ENCODE assay signal across 11 cellular contexts in the genomic region with DNA sequence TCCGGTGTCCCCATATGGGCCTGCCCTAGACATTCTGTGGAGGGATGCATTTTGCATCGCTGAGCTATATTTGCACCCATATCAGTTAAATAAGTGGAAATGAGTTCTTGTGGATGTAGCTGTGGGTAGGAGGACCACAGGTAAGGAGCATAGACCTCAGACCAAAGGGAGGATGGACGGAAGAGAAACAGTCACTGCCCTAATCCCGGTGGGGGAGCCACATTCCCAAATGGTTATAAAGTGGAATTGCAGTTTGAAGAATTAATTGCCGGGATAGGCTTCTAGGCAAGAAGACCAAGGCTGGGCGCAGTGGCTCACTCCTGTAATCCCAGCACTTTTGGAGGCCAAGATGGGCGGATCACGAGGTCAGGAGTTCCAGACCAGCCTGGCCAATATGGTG. TPM values are rescaled to one million over a fixed set of nuclear protein-coding genes. Genes with fewer than 3 reads are reported as not detected.
DNase-seq lines count a peak whose midpoint lies in the region; ATAC-seq, FAIRE-seq and TF ChIP-seq lines count a peak whose summit lies in the region.
"Had no signal": no experiment of that assay in that cellular context is flagged by ENCODE, and none has a peak within 500 bp of the region (broad histone marks: within the 10 kb centered on the region; RNA-seq: fewer than 3 reads in every experiment).

No MANE protein-coding gene starts in this region.

- peaks cover 19% of the 10 kb centered on the region for H3K79me2 ChIP-seq in KMS-11 (ENCODE audit: insufficient read depth, low read depth)
- H3K79me2 ChIP-seq in K562 (ENCODE audit: control insufficient read depth, insufficient read depth, low read length): peaks cover 28% of the 10 kb centered on the region

- peaks cover 21% of the 10 kb centered on the region for H3K4me1 Mint-ChIP-seq in nephron

- CTCF ChIA-PET in K562 (lab: Yijun Ruan, JAX; ENCODE audit: low intra/inter-chr PET ratio) (no interaction called here), A673 (lab: Charles Lee) (interaction anchor here (0.5 kb wide), 1 partner anchor 50 kb away, joined by 3 read pairs; no protein-coding TSS in a partner anchor)

- DNase-seq in K562 (ENCODE audit: extremely low read depth in 1 of 4, low spot score in 3 of 4) (no peak), NK-92 (lab: John Stamatoyannopoulos, UW; ENCODE audit: unreplicated experiment) (no peak), NCI-H748 treated with DMSO at 0.1 percent for 48 hours (lab: John Stamatoyannopoulos, UW) (no peak), A673 (ENCODE audit: low spot score) (no peak)
- DNase-seq in stimulated activated CD4-positive, alpha-beta T cell treated with anti-CD3 and anti-CD28 coated beads, Interleukin-15, amount 100 ng/mL, for 24 hours: no peak
- DNase-seq: NCI-H526; stimulated activated CD4-positive, alpha-beta T cell treated with anti-CD3 and anti-CD28 coated beads, Interleukin-2, amount 100 ng/mL, for 48 hours had no signal

- H3K4me3 Mint-ChIP-seq in nephron: peak overlapping the region; percentile 86 to 92 (median 88)

- FAIRE-seq in K562 (lab: Jason Lieb, UNC): no peak

- no peak for ATAC-seq in K562

- H3K27ac Mint-ChIP-seq in nephron: peak overlapping the region in 1 of 3 experiments; percentile 22

- no peak overlapping the region for H3K27ac ChIP-seq in BLaER1 treated with 17β-estradiol and CSF1 and Interleukin-3, amounts not matched to agents 10 nM and 100 nM
- H3K27ac ChIP-seq in KMS-11 (no peak overlapping the region), K562 (ENCODE audit: extremely low read depth, low read depth, low read length) (no peak overlapping the region), A673 (ENCODE audit: low read depth, low read length, poor library complexity, severe bottlenecking) (no peak overlapping the region)

- peak overlapping the region in 7 of 10 experiments; percentile 82 to 93 (median 88); a peak in 11 of 20 replicates for H3K4me3 ChIP-seq in BLaER1 treated with 17β-estradiol and CSF1 and Interleukin-3, amounts not matched to agents 10 nM and 100 nM
- H3K4me3 ChIP-seq in KMS-11 (IDR thresholded peaks at IDR 0.05; ENCODE audit: insufficient read depth, low read depth, low read length) (no peak overlapping the region), K562 (no peak overlapping the region), A673 (ENCODE audit: low read depth, low read length, poor library complexity, severe bottlenecking) (no peak overlapping the region)

- TF ChIP-seq EP300 in K562 (IDR thresholded peaks at IDR 0.05; ENCODE audit: low read length): no peak

- H3K27me3 Mint-ChIP-seq in nephron (ENCODE audit: low read depth): no peaks in the 10 kb centered on the region

- H3K4me2 ChIP-seq in BLaER1 treated with 17β-estradiol and CSF1 and Interleukin-3, amounts not matched to agents 10 nM and 100 nM: peak overlapping the region; percentile 93 to 99 (median 97)
- H3K4me2 ChIP-seq in KMS-11 (peak overlapping the region; percentile 85; the same call in 1 of the 2 replicates), K562 (ENCODE audit: insufficient read depth, low read length) (peak overlapping the region; percentile 83; the same call in 1 of the 2 replicates)

- H3K36me3 ChIP-seq in BLaER1 treated with 17β-estradiol and CSF1 and Interleukin-3, amounts not matched to agents 10 nM and 100 nM: peaks cover 11 to 41% (median 31%) of the 10 kb centered on the region in 11 experiments
- H3K36me3 ChIP-seq in KMS-11 (ENCODE audit: insufficient read depth) (no peaks in the 10 kb centered on the region), K562 (ENCODE audit: control insufficient read depth, insufficient read depth, low read length) (peaks cover 25% of the 10 kb centered on the region; the same call in 2 of the 3 replicates), A673 (ENCODE audit: insufficient read depth, low read length, poor library complexity, severe bottlenecking) (no peaks in the 10 kb centered on the region)

- H3K4me1 ChIP-seq in BLaER1 treated with 17β-estradiol and CSF1 and Interleukin-3, amounts not matched to agents 10 nM and 100 nM: peaks cover 27 to 50% (median 35%) of the 10 kb centered on the region in 10 experiments
- H3K4me1 ChIP-seq in KMS-11 (ENCODE audit: low read depth, poor library complexity, severe bottlenecking): peaks cover 8% of the 10 kb centered on the region
- peaks cover 9 to 29% of the 10 kb centered on the region in 2 experiments; a peak in 4 of 5 replicates for H3K4me1 ChIP-seq in K562 (replicated peaks in 1 of 2; ENCODE audit: control insufficient read depth in 2 of 2, insufficient read depth in 2 of 2, low read length in 2 of 2)
- H3K4me1 ChIP-seq in A673 (ENCODE audit: insufficient read depth, low read length, poor library complexity, severe bottlenecking): peaks cover 8% of the 10 kb centered on the region

- TF ChIP-seq CTCF in KMS-11 (conservative IDR thresholded peaks at IDR 0.05; ENCODE audit: low read depth, low read length): no peak
- TF ChIP-seq CTCF in K562 (IDR thresholded peaks at IDR 0.05 in 2 of 3, conservative IDR thresholded peaks at IDR 0.05 in 1 of 3; ENCODE audit: insufficient read depth in 2 of 3, low read depth in 1 of 3, low read length in 3 of 3): no peak
- no peak for TF ChIP-seq CTCF in nephron (IDR thresholded peaks at IDR 0.05; ENCODE audit: unreplicated experiment in 3 of 3)
- no peak for TF ChIP-seq CTCF in A673 (conservative IDR thresholded peaks at IDR 0.05; ENCODE audit: low read depth, low read length)

- intact Hi-C loops in K562 (cut with micrococcal nuclease): loop anchor here (5.0 to 10.0 kb wide), 2 partner anchors 56 to 118 kb away; a partner anchor contains a TSS
- intact Hi-C loops in A673 (cut with micrococcal nuclease; ENCODE audit: unreplicated experiment): no loop called here

- no peak for TF ChIP-seq RAD21 in K562 (CRISPR knock-in tag; conservative IDR thresholded peaks at IDR 0.05 in 1 of 2, IDR thresholded peaks at IDR 0.05 in 1 of 2)

- H3K9ac ChIP-seq in BLaER1 treated with 17β-estradiol and CSF1 and Interleukin-3, amounts not matched to agents 10 nM and 100 nM: peak overlapping the region in 7 of 11 experiments; percentile 83 to 89 (median 85); a peak in 9 of 22 replicates
- no peak overlapping the region for H3K9ac ChIP-seq in KMS-11
- H3K9ac ChIP-seq in K562 (ENCODE audit: insufficient read depth in 1 of 2, low read depth in 2 of 2, low read length in 2 of 2): peak overlapping the region in 1 of 2 experiments; percentile 91; a peak in 1 of 4 replicates

- no peaks in the 10 kb centered on the region for H3K9me3 ChIP-seq in BLaER1 treated with 17β-estradiol and CSF1 and Interleukin-3, amounts not matched to agents 10 nM and 100 nM (replicated peaks in 1 of 11)
- H3K9me3 ChIP-seq in K562 (replicated peaks; ENCODE audit: control insufficient read depth, insufficient read depth, low read depth, low read length) (no peaks in the 10 kb centered on the region), A673 (ENCODE audit: low read depth, low read length, poor library complexity, severe bottlenecking) (no peaks in the 10 kb centered on the region)

- H2AFZ ChIP-seq in KMS-11 (ENCODE audit: low read depth) (no peak overlapping the region), K562 (ENCODE audit: low read depth, low read length) (no peak overlapping the region)

- POLR2A ChIA-PET in K562 (lab: Yijun Ruan, JAX): no interaction called here
- POLR2A ChIA-PET in A673 (lab: Charles Lee; ENCODE audit: low non-redundant PET): interaction anchor here (0.5 kb wide), 1 partner anchor 223 kb away, joined by 4 read pairs; no protein-coding TSS in a partner anchor

- in situ Hi-C loops in K562 (cut with MboI): no loop called here

- H3K9me1 ChIP-seq in K562 (ENCODE audit: control insufficient read depth, insufficient read depth, low read length): peaks cover 3% of the 10 kb centered on the region

- no peak for TF ChIP-seq POLR2A in K562 (conservative IDR thresholded peaks at IDR 0.05)

- peaks cover 0 to 13% (median 10%) of the 10 kb centered on the region in 11 experiments; a peak in 15 of 22 replicates for H3K27me3 ChIP-seq in BLaER1 treated with 17β-estradiol and CSF1 and Interleukin-3, amounts not matched to agents 10 nM and 100 nM
- H3K27me3 ChIP-seq in KMS-11 (ENCODE audit: insufficient read depth, low read depth) (no peaks in the 10 kb centered on the region), K562 (ENCODE audit: control insufficient read depth in 2 of 2, insufficient read depth in 2 of 2, low read length in 2 of 2) (no peaks in the 10 kb centered on the region), A673 (replicated peaks; ENCODE audit: insufficient read depth, low read depth, low read length, poor library complexity) (no peaks in the 10 kb centered on the region)

- BruUV-seq in K562 (replicated peaks; lab: Mats Ljungman, UMichigan) (no TSS peak), A673 (replicated peaks; lab: Mats Ljungman, UMichigan) (no TSS peak)

- peaks cover 8% of the 10 kb centered on the region for H3K36me3 Mint-ChIP-seq in nephron (ENCODE audit: low read depth)

- peaks cover 11 to 62% (median 43%) of the 10 kb centered on the region in 11 experiments; a peak in 21 of 22 replicates for H4K20me1 ChIP-seq in BLaER1 treated with 17β-estradiol and CSF1 and Interleukin-3, amounts not matched to agents 10 nM and 100 nM
- H4K20me1 ChIP-seq in KMS-11 (ENCODE audit: insufficient read depth) (no peaks in the 10 kb centered on the region), K562 (replicated peaks; ENCODE audit: control insufficient read depth, insufficient read depth, low read length) (peaks cover 4% of the 10 kb centered on the region; the same call in 1 of the 2 replicates)

- H3K9me3 Mint-ChIP-seq in nephron: no peaks in the 10 kb centered on the region

- WGBS in K562 (ENCODE audit: insufficient coverage, low coverage, missing lambda C conversion rate): 79% methylated on average over 8 of the region's 8 CpGs

RNA-seq across cellular contexts. Expression of a gene that starts 1.8 kb away (rescaled TPM):
- total RNA-seq in K562 (2011; cell fraction: chromatin; rRNA removed; ENCODE audit: low replicate concordance): 6.0 and 23.0 TPM in 2 replicates
- 33.8 and 36.0 TPM in 2 replicates for total RNA-seq in K562 (2011; cell fraction: nucleolus; rRNA removed)
- 21.1 and 21.8 TPM in 2 replicates for total RNA-seq in K562 (2011; cell fraction: nucleoplasm; rRNA removed)
- total RNA-seq in K562 (2014; rRNA removed) (48.4 and 62.7 TPM in 2 replicates), K562 (2014; rRNA removed; fragmentation: Illumina TruSeq; extraction: Trizol) (14.8 and 15.3 TPM in 2 replicates), K562 (2015; rRNA removed; fragmentation: Illumina TruSeq; extraction: Trizol) (23.5 and 24.7 TPM in 2 replicates), K562 (2021) (32.3 and 37.3 TPM in 2 replicates), A673 (2021) (8.9 and 11.0 TPM in 2 replicates)
- polyA plus RNA-seq in K562 (2011; rRNA removed) (18.8 and 19.4 TPM in 2 replicates), K562 (2014; fragmentation: Illumina TruSeq; extraction: Trizol) (13.7 and 24.9 TPM in 2 replicates), K562 (2014; fragmentation: Nextera tagmentation; extraction: Ambion mirVana) (1 to 10 TPM in 1 of 2 experiments, under 1 TPM in 1; 0.42 to 1.1 TPM), K562 (2014; rRNA removed) (55.7 and 56.6 TPM in 2 replicates)
- polyA plus RNA-seq in K562 (2011; cell fraction: cytosol; rRNA removed): 34.5 and 61.0 TPM in 2 replicates
- polyA plus RNA-seq in K562 (2011; cell fraction: nucleus; rRNA removed): 16.5 and 24.0 TPM in 2 replicates
- polyA plus RNA-seq in K562 (2012): 23.1 and 26.8 TPM in 2 replicates
- 3.9 and 4.7 TPM in 2 replicates for polyA minus RNA-seq in K562 (2011; rRNA and poly(A)+ RNA removed)
- 8.4 and 11.7 TPM in 2 replicates for polyA minus RNA-seq in K562 (2011; cell fraction: cytosol; rRNA and poly(A)+ RNA removed)
- 9.4 and 13.3 TPM in 2 replicates for polyA minus RNA-seq in K562 (2011; cell fraction: nucleus; rRNA and poly(A)+ RNA removed)

RNA-seq across cellular contexts. Expression of a gene that starts 11.8 kb away (rescaled TPM):
- total RNA-seq in K562 (2011; cell fraction: chromatin; rRNA removed; ENCODE audit: low replicate concordance): 4.4 and 8.6 TPM in 2 replicates
- 4.0 and 4.7 TPM in 2 replicates for total RNA-seq in K562 (2011; cell fraction: nucleolus; rRNA removed)
- 4.6 and 5.8 TPM in 2 replicates for total RNA-seq in K562 (2011; cell fraction: nucleoplasm; rRNA removed)
- total RNA-seq in K562 (2014; rRNA removed) (0.23 and 0.24 TPM in 2 replicates), K562 (2014; rRNA removed; fragmentation: Illumina TruSeq; extraction: Trizol) (0.22 TPM in 1 of 2 replicates, not detected in the other), K562 (2015; rRNA removed; fragmentation: Illumina TruSeq; extraction: Trizol) (0.26 and 0.29 TPM in 2 replicates), K562 (2021) (0.53 and 0.72 TPM in 2 replicates), A673 (2021) (0.70 TPM in 1 of 2 replicates, not detected in the other)
- polyA plus RNA-seq in K562 (2011; rRNA removed) (0.65 and 0.87 TPM in 2 replicates), K562 (2014; fragmentation: Illumina TruSeq; extraction: Trizol) (0.28 and 0.37 TPM in 2 replicates), K562 (2014; fragmentation: Nextera tagmentation; extraction: Ambion mirVana) (under 1 TPM; 0.03 to 0.21 TPM), K562 (2014; rRNA removed) (0.48 and 1.1 TPM in 2 replicates)
- 0.28 and 0.64 TPM in 2 replicates for polyA plus RNA-seq in K562 (2011; cell fraction: cytosol; rRNA removed)
- 6.0 and 6.5 TPM in 2 replicates for polyA plus RNA-seq in K562 (2011; cell fraction: nucleus; rRNA removed)
- polyA plus RNA-seq in K562 (2012): 0.53 and 2.1 TPM in 2 replicates
- polyA minus RNA-seq in K562 (2011; rRNA and poly(A)+ RNA removed): 0.07 TPM in 1 of 2 replicates, not detected in the other
- not detected in 2 replicates for polyA minus RNA-seq in K562 (2011; cell fraction: cytosol; rRNA and poly(A)+ RNA removed)
- 0.54 and 0.67 TPM in 2 replicates for polyA minus RNA-seq in K562 (2011; cell fraction: nucleus; rRNA and poly(A)+ RNA removed)
- total RNA-seq: myocyte had no signal

RNA-seq across cellular contexts. Expression of a gene that starts 17.2 kb away (rescaled TPM):
- 56.4 and 79.7 TPM in 2 replicates for total RNA-seq in K562 (2011; cell fraction: chromatin; rRNA removed; ENCODE audit: low replicate concordance)
- 41.4 and 49.3 TPM in 2 replicates for total RNA-seq in K562 (2011; cell fraction: nucleolus; rRNA removed)
- total RNA-seq in K562 (2011; cell fraction: nucleoplasm; rRNA removed): 60.1 and 64.5 TPM in 2 replicates
- total RNA-seq in K562 (2014; rRNA removed) (38.2 and 47.3 TPM in 2 replicates), K562 (2014; rRNA removed; fragmentation: Illumina TruSeq; extraction: Trizol) (20.3 and 25.8 TPM in 2 replicates), K562 (2015; rRNA removed; fragmentation: Illumina TruSeq; extraction: Trizol) (17.7 and 22.7 TPM in 2 replicates), K562 (2021) (34.5 and 35.0 TPM in 2 replicates), A673 (2021) (20.1 and 27.7 TPM in 2 replicates)
- polyA plus RNA-seq in K562 (2011; rRNA removed) (33.5 and 40.4 TPM in 2 replicates), K562 (2014; fragmentation: Illumina TruSeq; extraction: Trizol) (38.2 TPM in 2 replicates), K562 (2014; fragmentation: Nextera tagmentation; extraction: Ambion mirVana) (1 to 10 TPM in 1 of 2 experiments, under 1 TPM in 1; 0.67 to 2.3 TPM), K562 (2014; rRNA removed) (55.9 and 62.0 TPM in 2 replicates)
- polyA plus RNA-seq in K562 (2011; cell fraction: cytosol; rRNA removed): 28.8 and 69.6 TPM in 2 replicates
- 121 and 132 TPM in 2 replicates for polyA plus RNA-seq in K562 (2011; cell fraction: nucleus; rRNA removed)
- polyA plus RNA-seq in K562 (2012): 37.1 and 40.2 TPM in 2 replicates
- 10.9 and 11.2 TPM in 2 replicates for polyA minus RNA-seq in K562 (2011; rRNA and poly(A)+ RNA removed)
- polyA minus RNA-seq in K562 (2011; cell fraction: cytosol; rRNA and poly(A)+ RNA removed): 3.1 and 9.9 TPM in 2 replicates
- 14.5 and 18.5 TPM in 2 replicates for polyA minus RNA-seq in K562 (2011; cell fraction: nucleus; rRNA and poly(A)+ RNA removed)

RNA-seq across cellular contexts. Expression of a gene that starts 35.9 kb away (rescaled TPM):
- total RNA-seq in K562 (2011; cell fraction: chromatin; rRNA removed; ENCODE audit: low replicate concordance): 0.26 and 0.51 TPM in 2 replicates
- 1.0 and 1.4 TPM in 2 replicates for total RNA-seq in K562 (2011; cell fraction: nucleolus; rRNA removed)
- 0.23 and 0.73 TPM in 2 replicates for total RNA-seq in K562 (2011; cell fraction: nucleoplasm; rRNA removed)
- total RNA-seq in K562 (2014; rRNA removed): 0.16 and 0.50 TPM in 2 replicates
- total RNA-seq in K562 (2014; rRNA removed; fragmentation: Illumina TruSeq; extraction: Trizol): not detected in 2 replicates
- total RNA-seq in K562 (2015; rRNA removed; fragmentation: Illumina TruSeq; extraction: Trizol): 0.14 TPM in 1 of 2 replicates, not detected in the other
- 0.16 and 0.18 TPM in 2 replicates for total RNA-seq in K562 (2021)
- polyA plus RNA-seq in K562 (2011; rRNA removed): 0.08 and 0.14 TPM in 2 replicates
- 0.03 and 0.07 TPM in 2 replicates for polyA plus RNA-seq in K562 (2011; cell fraction: cytosol; rRNA removed)
- 0.30 and 0.83 TPM in 2 replicates for polyA plus RNA-seq in K562 (2011; cell fraction: nucleus; rRNA removed)
- 0.79 and 1.8 TPM in 2 replicates for polyA plus RNA-seq in K562 (2012)
- 0.11 and 0.16 TPM in 2 replicates for polyA plus RNA-seq in K562 (2014; fragmentation: Illumina TruSeq; extraction: Trizol)
- under 1 TPM; 0.01 to 0.43 TPM for polyA plus RNA-seq in K562 (2014; fragmentation: Nextera tagmentation; extraction: Ambion mirVana)
- polyA plus RNA-seq in K562 (2014; rRNA removed): 0.13 TPM in 1 of 2 replicates, not detected in the other
- not detected in 2 replicates for polyA minus RNA-seq in K562 (2011; rRNA and poly(A)+ RNA removed)
- polyA minus RNA-seq in K562 (2011; cell fraction: cytosol; rRNA and poly(A)+ RNA removed): not detected in 2 replicates
- polyA minus RNA-seq in K562 (2011; cell fraction: nucleus; rRNA and poly(A)+ RNA removed): 0.13 and 0.33 TPM in 2 replicates
- 9.2 and 15.8 TPM in 2 replicates for total RNA-seq in A673 (2021)

RNA-seq across cellular contexts. Expression of a gene that starts 57.3 kb away (rescaled TPM):
- total RNA-seq in K562 (2011; cell fraction: chromatin; rRNA removed; ENCODE audit: low replicate concordance): 0.40 and 1.6 TPM in 2 replicates
- total RNA-seq in K562 (2011; cell fraction: nucleolus; rRNA removed): 1.8 and 2.2 TPM in 2 replicates
- total RNA-seq in K562 (2011; cell fraction: nucleoplasm; rRNA removed): 1.9 and 2.7 TPM in 2 replicates
- total RNA-seq in K562 (2014; rRNA removed): 1.9 and 2.0 TPM in 2 replicates
- 0.10 and 0.36 TPM in 2 replicates for total RNA-seq in K562 (2014; rRNA removed; fragmentation: Illumina TruSeq; extraction: Trizol)
- total RNA-seq in K562 (2015; rRNA removed; fragmentation: Illumina TruSeq; extraction: Trizol): 0.94 and 1.6 TPM in 2 replicates
- total RNA-seq in K562 (2021): 1.3 and 1.6 TPM in 2 replicates
- 0.68 and 1.0 TPM in 2 replicates for polyA plus RNA-seq in K562 (2011; rRNA removed)
- 1.1 and 2.9 TPM in 2 replicates for polyA plus RNA-seq in K562 (2011; cell fraction: cytosol; rRNA removed)
- 0.91 and 1.4 TPM in 2 replicates for polyA plus RNA-seq in K562 (2011; cell fraction: nucleus; rRNA removed)
- 2.5 and 4.6 TPM in 2 replicates for polyA plus RNA-seq in K562 (2012)
- 0.82 and 1.1 TPM in 2 replicates for polyA plus RNA-seq in K562 (2014; fragmentation: Illumina TruSeq; extraction: Trizol)
- under 1 TPM; 0.11 to 0.14 TPM for polyA plus RNA-seq in K562 (2014; fragmentation: Nextera tagmentation; extraction: Ambion mirVana)
- 1.8 and 1.9 TPM in 2 replicates for polyA plus RNA-seq in K562 (2014; rRNA removed)
- 0.42 and 0.70 TPM in 2 replicates for polyA minus RNA-seq in K562 (2011; rRNA and poly(A)+ RNA removed)
- polyA minus RNA-seq in K562 (2011; cell fraction: cytosol; rRNA and poly(A)+ RNA removed): 0.76 TPM in 1 of 2 replicates, not detected in the other
- polyA minus RNA-seq in K562 (2011; cell fraction: nucleus; rRNA and poly(A)+ RNA removed): 0.54 and 0.67 TPM in 2 replicates
- 4.6 and 5.4 TPM in 2 replicates for total RNA-seq in A673 (2021)

Comparison
In these comparisons a context has a peak if more than half of its experiments do, and no peak if none do; other contexts are left out.
1. H3K4me3 ChIP-seq: peak in BLaER1 treated with 17β-estradiol and CSF1 and Interleukin-3, amounts not matched to agents 10 nM and 100 nM (7 of 10); none in KMS-11 (single experiment), K562 (single experiment) and A673 (single experiment).
2. Peak in every context shown above with its lines, with median percentiles within 50 percentile points of each other: H3K4me2 ChIP-seq.